ENCODE assay signal across 1 cellular context in genomic region chr11:76542436-76542835, GRCh38.
TF ChIP-seq lines count a peak whose summit lies in the region.

No MANE protein-coding gene starts in this region.

TF ChIP-seq in IMR-90, 13 proteins besides CTCF, POLR2A, EP300 and RAD21 (continued from another document):
- no peak for TF ChIP-seq USF2 (IDR thresholded peaks at IDR 0.05; ENCODE audit: low read depth, low read length)
- TF ChIP-seq MXI1 (IDR thresholded peaks at IDR 0.05; ENCODE audit: borderline replicate concordance, low read depth, low read length) = no peak
- TF ChIP-seq MAZ (IDR thresholded peaks at IDR 0.05; ENCODE audit: borderline replicate concordance, low read depth, low read length) = no peak
- no peak for TF ChIP-seq MAFK (IDR thresholded peaks at IDR 0.05; ENCODE audit: low read depth, low read length)
- TF ChIP-seq NFE2L2 (IDR thresholded peaks at IDR 0.05; ENCODE audit: low read depth, low read length) = no peak
TF ChIP-seq in IMR-90: peak in this region for 0.
